ENCODE assay signal across 15 cellular contexts in the genomic region with DNA sequence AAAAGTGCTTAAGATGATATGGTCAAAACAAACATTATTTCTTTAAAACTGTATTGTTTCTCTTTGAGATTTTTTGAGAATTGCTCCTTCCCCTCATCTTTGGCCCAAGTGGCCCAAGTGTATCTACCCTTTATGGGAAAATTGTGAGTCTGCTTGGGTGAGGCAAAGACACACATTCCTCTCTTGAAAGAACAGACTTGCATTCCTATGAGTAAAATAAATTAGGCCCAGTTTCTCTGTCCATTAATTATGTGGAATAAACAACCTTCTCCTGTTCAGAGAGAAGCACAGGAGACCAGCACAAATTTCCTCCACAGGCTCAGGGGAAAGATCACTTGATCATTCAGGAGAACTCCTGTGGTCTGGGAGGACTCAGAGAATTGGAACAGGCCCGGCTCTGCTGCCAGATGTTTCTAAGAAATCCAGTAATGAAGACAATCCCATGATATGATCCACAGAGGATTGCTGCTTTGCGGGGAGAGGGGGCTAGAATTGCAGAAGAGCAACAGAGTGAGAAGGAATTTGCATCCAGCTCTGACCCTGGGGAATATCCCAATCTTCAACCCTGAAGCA. TPM values are rescaled to one million over a fixed set of nuclear protein-coding genes. Genes with fewer than 3 reads are reported as not detected.
DNase-seq lines count a peak whose midpoint lies in the region; ATAC-seq and TF ChIP-seq lines count a peak whose summit lies in the region.
"Had no signal": no experiment of that assay in that cellular context is flagged by ENCODE, and none has a peak within 500 bp of the region (broad histone marks: within the 10 kb centered on the region; RNA-seq: fewer than 3 reads in every experiment).

No MANE protein-coding gene starts in this region.

- peaks cover 11% of the 10 kb centered on the region for H3K4me1 Mint-ChIP-seq in endothelial cell (ENCODE audit: unreplicated experiment)

- H3K4me1 ChIP-seq in rectal smooth muscle tissue (ENCODE audit: control insufficient read depth, insufficient read depth, low read length), result peaks cover 14% of the 10 kb centered on the region

- ATAC-seq in left ventricle myocardium superior, result peak; percentile 79
- ATAC-seq in stimulated activated naive CD8-positive, alpha-beta T cell treated with anti-CD3 and anti-CD28 coated beads, Interleukin-15, Interleukin-2, amounts not matched to agents 100 U/mL and 50 U/mL, for 24 hours, result no peak
- ATAC-seq: activated CD8-positive, alpha-beta T cell treated with anti-CD3 and anti-CD28 coated beads, Interleukin-2, amount 10 ng/mL, durations not matched to agents 7 days and 5 days had no signal

- peak; percentile 87 for DNase-seq in AG10803 (ENCODE audit: low read depth)
- DNase-seq in NCI-H82 treated with DMSO at 0.1 percent for 48 hours (lab: John Stamatoyannopoulos, UW; ENCODE audit: unreplicated experiment), result peak; percentile 40
- DNase-seq in left ventricle myocardium superior, result peak; percentile 38
- no peak for DNase-seq in activated T-cell treated with anti-CD3 and anti-CD28 coated beads, Interleukin-2, amount 50 U/mL, for 48 hours
- no peak for DNase-seq in endothelial cell (ENCODE audit: low spot score)
- no peak for DNase-seq in COLO668 (lab: John Stamatoyannopoulos, UW; ENCODE audit: unreplicated experiment)
- DNase-seq in stimulated activated naive CD8-positive, alpha-beta T cell treated with anti-CD3 and anti-CD28 coated beads, Interleukin-15, Interleukin-2, amounts not matched to agents 100 U/mL and 50 U/mL, for 24 hours, result no peak
- DNase-seq: activated CD8-positive, alpha-beta T cell treated with anti-CD3 and anti-CD28 coated beads, Interleukin-2, amount 10 ng/mL, durations not matched to agents 7 days and 5 days; Calu3; foreskin melanocyte; KG1; NCI-H1105 treated with DMSO at 0.1 percent for 48 hours; NCI-H226; stimulated activated CD4-positive, alpha-beta T cell treated with anti-CD3 and anti-CD28 coated beads, Interleukin-4, amount 100 ng/mL, for 24 hours had no signal

- TF ChIP-seq CTCF in AG10803 (conservative IDR thresholded peaks at IDR 0.05; ENCODE audit: low read length) (no peak), endothelial cell (IDR thresholded peaks at IDR 0.05; ENCODE audit: unreplicated experiment) (no peak)

- no peaks in the 10 kb centered on the region for H3K27me3 ChIP-seq in rectal smooth muscle tissue (ENCODE audit: control insufficient read depth, insufficient read depth, low read length)

- H3K4me3 Mint-ChIP-seq in endothelial cell (ENCODE audit: unreplicated experiment), result no peak overlapping the region
- H3K4me3 Mint-ChIP-seq: activated CD8-positive, alpha-beta T cell treated with anti-CD3 and anti-CD28 coated beads, Interleukin-2, amount 10 ng/mL, durations not matched to agents 7 days and 5 days had no signal

- H3K27ac Mint-ChIP-seq in endothelial cell (ENCODE audit: unreplicated experiment), result no peak overlapping the region
- H3K27ac Mint-ChIP-seq: activated CD8-positive, alpha-beta T cell treated with anti-CD3 and anti-CD28 coated beads, Interleukin-2, amount 10 ng/mL, durations not matched to agents 7 days and 5 days had no signal

- peaks cover 4% of the 10 kb centered on the region for H3K27me3 Mint-ChIP-seq in endothelial cell (ENCODE audit: unreplicated experiment)

- intact Hi-C loops in left ventricle myocardium superior (cut with micrococcal nuclease), result no loop called here

- no peak overlapping the region for H3K9ac ChIP-seq in rectal smooth muscle tissue (ENCODE audit: low read length)

- H3K4me3 ChIP-seq in AG10803 (ENCODE audit: low read length), result no peak overlapping the region
- no peak overlapping the region for H3K4me3 ChIP-seq in rectal smooth muscle tissue (ENCODE audit: low read length)

- H3K36me3 ChIP-seq in rectal smooth muscle tissue (ENCODE audit: control insufficient read depth, insufficient read depth, low read length), result no peaks in the 10 kb centered on the region

- no peaks in the 10 kb centered on the region for H3K9me3 Mint-ChIP-seq in endothelial cell (ENCODE audit: unreplicated experiment)

- H3K27ac ChIP-seq in rectal smooth muscle tissue (ENCODE audit: low read depth, low read length), result peak overlapping the region; percentile 56

- H3K36me3 Mint-ChIP-seq in endothelial cell (ENCODE audit: low read depth, unreplicated experiment), result no peaks in the 10 kb centered on the region

RNA-seq across cellular contexts. Expression of a gene that starts 53.9 kb away (rescaled TPM):
- total RNA-seq in left ventricle myocardium superior (5.5 TPM), endothelial cell (ENCODE audit: unreplicated experiment) (3.8 TPM)
- total RNA-seq: activated CD8-positive, alpha-beta T cell treated with anti-CD3 and anti-CD28 coated beads, Interleukin-2, amount 10 ng/mL, durations not matched to agents 7 days and 5 days had no signal

Comparison
In these comparisons a context has a peak if more than half of its experiments do, and no peak if none do; other contexts are left out.
1. DNase-seq: peak in AG10803 (single experiment), NCI-H82 treated with DMSO at 0.1 percent for 48 hours (single experiment) and left ventricle myocardium superior (single experiment); none in activated T-cell treated with anti-CD3 and anti-CD28 coated beads, Interleukin-2, amount 50 U/mL, for 48 hours (0 of 2), endothelial cell (single experiment), COLO668 (single experiment) and stimulated activated naive CD8-positive, alpha-beta T cell treated with anti-CD3 and anti-CD28 coated beads, Interleukin-15, Interleukin-2, amounts not matched to agents 100 U/mL and 50 U/mL, for 24 hours (single experiment).